In genomic region chr1:171420810-171421209, GRCh38 we compare ENCODE assay signal across 13 cellular contexts.
DNase-seq lines count a peak whose midpoint lies in the region; ATAC-seq and TF ChIP-seq lines count a peak whose summit lies in the region.
"Had no signal": no experiment of that assay in that cellular context is flagged by ENCODE, and none has a peak within 500 bp of the region (broad histone marks: within the 10 kb centered on the region; RNA-seq: fewer than 3 reads in every experiment).

No MANE protein-coding gene starts in this region.

- H3K9me2 ChIP-seq in MM.1S (replicated peaks; ENCODE audit: insufficient read depth, low read length): no peaks in the 10 kb centered on the region

- DNase-seq in MM.1S (peak; percentile 34), breast epithelium (ENCODE audit: low spot score in 2 of 2) (no peak), renal cortical epithelial cell (ENCODE audit: low read depth) (peak; percentile 53), inferior parietal cortex (ENCODE audit: extremely low spot score) (no peak), UCSD-AML1 (lab: John Stamatoyannopoulos, UW; ENCODE audit: unreplicated experiment) (no peak), SJCRH30 (no peak)
- DNase-seq: erythroblast, heart right ventricle, NCI-H1105 treated with DMSO at 0.1 percent for 48 hours, NCI-H226, sigmoid colon had no signal

- H3K4me2 ChIP-seq in MM.1S (ENCODE audit: low read depth, low read length): no peak overlapping the region

- H3K27me3 ChIP-seq in MM.1S (replicated peaks; ENCODE audit: insufficient read depth, low read length): no peaks in the 10 kb centered on the region
- H3K27me3 ChIP-seq in breast epithelium: no peaks in the 10 kb centered on the region
- no peaks in the 10 kb centered on the region for H3K27me3 ChIP-seq in SJCRH30
- H3K27me3 ChIP-seq: heart right ventricle, neutrophil, sigmoid colon had no signal

- H3F3A ChIP-seq in MM.1S (ENCODE audit: insufficient read depth, low read length): 0 out of 2 replicates have a peak, but pooled peaks cover 3% of the 10 kb centered on the region

- no peaks in the 10 kb centered on the region for H3K36me3 ChIP-seq in MM.1S (replicated peaks; ENCODE audit: insufficient read depth, low read length)
- no peaks in the 10 kb centered on the region for H3K36me3 ChIP-seq in breast epithelium
- H3K36me3 ChIP-seq in SJCRH30: no peaks in the 10 kb centered on the region
- H3K36me3 ChIP-seq: heart right ventricle, neutrophil, sigmoid colon had no signal

- H3K27ac ChIP-seq in MM.1S (ENCODE audit: low read length) (peak overlapping the region; percentile 5; the same call in 1 of the 2 replicates), breast epithelium (peak overlapping the region; percentile 51 to 85), SJCRH30 (no peak overlapping the region)
- H3K27ac ChIP-seq: neutrophil, sigmoid colon had no signal

- H3K4me1 ChIP-seq in MM.1S (ENCODE audit: low read length): peaks cover 7% of the 10 kb centered on the region; the same call in 1 of the 2 replicates
- H3K4me1 ChIP-seq in breast epithelium: no peaks in the 10 kb centered on the region
- no peaks in the 10 kb centered on the region for H3K4me1 ChIP-seq in SJCRH30
- H3K4me1 ChIP-seq: sigmoid colon had no signal

- TF ChIP-seq CTCF in MM.1S (IDR thresholded peaks at IDR 0.05; ENCODE audit: low read length) (no peak), breast epithelium (IDR thresholded peaks at IDR 0.05) (no peak)

- H3K4me3 ChIP-seq in MM.1S (ENCODE audit: low read length) (no peak overlapping the region), breast epithelium (no peak overlapping the region), SJCRH30 (no peak overlapping the region)
- H3K4me3 ChIP-seq: sigmoid colon had no signal

- H3K9me3 ChIP-seq in MM.1S (replicated peaks; ENCODE audit: insufficient read depth, low read length) (no peaks in the 10 kb centered on the region), breast epithelium (no peaks in the 10 kb centered on the region), SJCRH30 (replicated peaks) (no peaks in the 10 kb centered on the region)
- H3K9me3 ChIP-seq: neutrophil, sigmoid colon had no signal

- peak; percentile 77 for ATAC-seq in GM19351 (IDR thresholded peaks at IDR 0.05; ENCODE audit: unreplicated experiment)

- H3K9ac ChIP-seq in MM.1S (ENCODE audit: low read length): no peak overlapping the region

- no peaks in the 10 kb centered on the region for H3K79me2 ChIP-seq in MM.1S (ENCODE audit: low read length)

- no peak overlapping the region for H2AFZ ChIP-seq in MM.1S (ENCODE audit: low read length)

- no peaks in the 10 kb centered on the region for H4K20me1 ChIP-seq in MM.1S (ENCODE audit: insufficient read depth, low read length)

- intact Hi-C loops in breast epithelium (cut with DNase I; ENCODE audit: low total_unique reads): no loop called here

- TF ChIP-seq POLR2A in breast epithelium (IDR thresholded peaks at IDR 0.05): no peak

Comparison
In these comparisons a context has a peak if more than half of its experiments do, and no peak if none do; other contexts are left out.
1. DNase-seq: peak in MM.1S (single experiment) and renal cortical epithelial cell (single experiment); none in breast epithelium (0 of 2), inferior parietal cortex (single experiment), UCSD-AML1 (single experiment) and SJCRH30 (0 of 2).